Comparison of ENCODE assay signal across 18 cellular contexts in genomic region chr9:109250771-109251079, GRCh38.
DNase-seq lines count a peak whose midpoint lies in the region; ATAC-seq and TF ChIP-seq lines count a peak whose summit lies in the region.
"Had no signal": no experiment of that assay in that cellular context is flagged by ENCODE, and none has a peak within 500 bp of the region (broad histone marks: within the 10 kb centered on the region; RNA-seq: fewer than 3 reads in every experiment).

No MANE protein-coding gene starts in this region.

- H3K4me3 ChIP-seq in prostate gland, result no peak overlapping the region
- H3K4me3 ChIP-seq: esophagus muscularis mucosa, gastroesophageal sphincter had no signal

- H3K27me3 ChIP-seq in prostate gland (replicated peaks; ENCODE audit: insufficient read depth), result no peaks in the 10 kb centered on the region
- H3K27me3 ChIP-seq: gastroesophageal sphincter had no signal

- intact Hi-C loops in left colon (cut with DNase I, micrococcal nuclease), result no loop called here
- intact Hi-C loops in prostate gland (cut with DNase I), result loop anchor here (5.0 kb wide), 1 partner anchor 67 kb away; no protein-coding TSS in a partner anchor

- no peaks in the 10 kb centered on the region for H3K9me3 ChIP-seq in prostate gland
- H3K9me3 ChIP-seq: esophagus muscularis mucosa, gastroesophageal sphincter had no signal

- DNase-seq in left colon, result no peak
- no peak for DNase-seq in prostate gland (ENCODE audit: low spot score)
- DNase-seq in NOMO-1 (lab: John Stamatoyannopoulos, UW; ENCODE audit: unreplicated experiment in 2 of 2), result no peak
- DNase-seq in T-helper 9 cell, result no peak
- no peak for DNase-seq in NCI-H2171 treated with DMSO at 0.1 percent for 48 hours (lab: John Stamatoyannopoulos, UW)
- DNase-seq in HuH-7.5 (ENCODE audit: low spot score), result no peak
- DNase-seq: activated CD8-positive, alpha-beta T cell treated with anti-CD3 and anti-CD28 coated beads for 36 hours; amniotic stem cell; caudate nucleus; CD4-positive, alpha-beta T cell; KG1; NCI-H226; stimulated activated CD4-positive, alpha-beta T cell treated with anti-CD3 and anti-CD28 coated beads, Interleukin-15, amount 100 ng/mL, for 24 hours had no signal

- H3K4me1 ChIP-seq in prostate gland (replicated peaks), result peaks cover 2% of the 10 kb centered on the region
- H3K4me1 ChIP-seq: gastroesophageal sphincter had no signal

- TF ChIP-seq POLR2A in prostate gland (IDR thresholded peaks at IDR 0.05), result no peak

- 76% methylated on average over 3 of the region's 3 CpGs for WGBS in prostate gland

- peak overlapping the region; percentile 98 for H3K27ac ChIP-seq in C4-2B
- H3K27ac ChIP-seq in VCaP, result peak overlapping the region; percentile 98
- peak overlapping the region; percentile 46 to 64 for H3K27ac ChIP-seq in prostate gland
- H3K27ac ChIP-seq: esophagus muscularis mucosa, gastroesophageal sphincter had no signal

- peak; percentile 2 for ATAC-seq in left colon
- ATAC-seq: activated CD4-positive, CD25-positive, alpha-beta regulatory T cell treated with anti-CD3 and anti-CD28 coated beads, Interleukin-2, amount 50 U/mL, for 24 hours; activated CD8-positive, alpha-beta T cell treated with anti-CD3 and anti-CD28 coated beads for 36 hours; gastroesophageal sphincter had no signal

- H3K36me3 ChIP-seq in prostate gland, result no peaks in the 10 kb centered on the region
- H3K36me3 ChIP-seq: esophagus muscularis mucosa, gastroesophageal sphincter had no signal

- TF ChIP-seq CTCF in C4-2B (conservative IDR thresholded peaks at IDR 0.05) (no peak), VCaP (conservative IDR thresholded peaks at IDR 0.05) (no peak), prostate gland (IDR thresholded peaks at IDR 0.05) (no peak)
